1 cellular context compared by ENCODE assay signal in genomic region chr7:73678862-73679261, GRCh38.
A peak's percentile ranks its signal among the peaks of the same experiment; 100 is the strongest.
TF ChIP-seq lines count a peak whose summit lies in the region.

No MANE protein-coding gene starts in this region.

TF ChIP-seq in HepG2, 621 proteins besides CTCF, POLR2A, EP300 and RAD21 (continues in another document):
- TF ChIP-seq PHF21A (CRISPR knock-in tag; IDR thresholded peaks at IDR 0.05) (0 out of 2 replicates have a peak, but pooled peaks have one; percentile 16), MTF2 (CRISPR knock-in tag; IDR thresholded peaks at IDR 0.05; ENCODE audit: borderline replicate concordance) (no peak), TFE3 (CRISPR knock-in tag; IDR thresholded peaks at IDR 0.05) (no peak), FOXP1 (IDR thresholded peaks at IDR 0.05) (no peak), FOXP1 (CRISPR knock-in tag; IDR thresholded peaks at IDR 0.05) (no peak), PBX2 (CRISPR knock-in tag; IDR thresholded peaks at IDR 0.05) (no peak), ZNF670 (CRISPR knock-in tag; IDR thresholded peaks at IDR 0.05; ENCODE audit: borderline replicate concordance) (no peak), FOXP4 (CRISPR knock-in tag; IDR thresholded peaks at IDR 0.05) (no peak), ZMYM3 (CRISPR knock-in tag; IDR thresholded peaks at IDR 0.05) (peak; percentile 34; the same call in 1 of the 2 replicates), ZNF382 (CRISPR knock-in tag; IDR thresholded peaks at IDR 0.05; ENCODE audit: borderline replicate concordance) (no peak), USF2 (IDR thresholded peaks at IDR 0.05; ENCODE audit: low read depth, low read length) (no peak), USF2 (CRISPR knock-in tag; IDR thresholded peaks at IDR 0.05; ENCODE audit: borderline replicate concordance) (no peak), ZC3H13 (CRISPR knock-in tag; IDR thresholded peaks at IDR 0.05) (no peak), ZNF138 (CRISPR knock-in tag; IDR thresholded peaks at IDR 0.05; ENCODE audit: low read depth) (no peak), HOXA3 (CRISPR knock-in tag; IDR thresholded peaks at IDR 0.05) (0 out of 2 replicates have a peak, but pooled peaks have one; percentile 16), TFAP4 (IDR thresholded peaks at IDR 0.05; ENCODE audit: borderline replicate concordance, low read depth) (no peak), SRF (IDR thresholded peaks at IDR 0.05; ENCODE audit: low read depth, low read length) (0 out of 2 replicates have a peak, but pooled peaks have one; percentile 16), MED1 (CRISPR knock-in tag; IDR thresholded peaks at IDR 0.05) (no peak), ZNF317 (CRISPR knock-in tag; IDR thresholded peaks at IDR 0.05) (peak; percentile 95), ZNF687 (CRISPR knock-in tag; IDR thresholded peaks at IDR 0.05) (peak; percentile 46), CSRNP2 (CRISPR knock-in tag; conservative IDR thresholded peaks at IDR 0.05; ENCODE audit: low read depth) (no peak), ZFX (CRISPR knock-in tag; IDR thresholded peaks at IDR 0.05; ENCODE audit: low read depth) (peak; percentile 39; the same call in 1 of the 2 replicates), PLSCR1 (CRISPR knock-in tag; IDR thresholded peaks at IDR 0.05; ENCODE audit: borderline replicate concordance) (no peak)
- TF ChIP-seq, protein P1, sequence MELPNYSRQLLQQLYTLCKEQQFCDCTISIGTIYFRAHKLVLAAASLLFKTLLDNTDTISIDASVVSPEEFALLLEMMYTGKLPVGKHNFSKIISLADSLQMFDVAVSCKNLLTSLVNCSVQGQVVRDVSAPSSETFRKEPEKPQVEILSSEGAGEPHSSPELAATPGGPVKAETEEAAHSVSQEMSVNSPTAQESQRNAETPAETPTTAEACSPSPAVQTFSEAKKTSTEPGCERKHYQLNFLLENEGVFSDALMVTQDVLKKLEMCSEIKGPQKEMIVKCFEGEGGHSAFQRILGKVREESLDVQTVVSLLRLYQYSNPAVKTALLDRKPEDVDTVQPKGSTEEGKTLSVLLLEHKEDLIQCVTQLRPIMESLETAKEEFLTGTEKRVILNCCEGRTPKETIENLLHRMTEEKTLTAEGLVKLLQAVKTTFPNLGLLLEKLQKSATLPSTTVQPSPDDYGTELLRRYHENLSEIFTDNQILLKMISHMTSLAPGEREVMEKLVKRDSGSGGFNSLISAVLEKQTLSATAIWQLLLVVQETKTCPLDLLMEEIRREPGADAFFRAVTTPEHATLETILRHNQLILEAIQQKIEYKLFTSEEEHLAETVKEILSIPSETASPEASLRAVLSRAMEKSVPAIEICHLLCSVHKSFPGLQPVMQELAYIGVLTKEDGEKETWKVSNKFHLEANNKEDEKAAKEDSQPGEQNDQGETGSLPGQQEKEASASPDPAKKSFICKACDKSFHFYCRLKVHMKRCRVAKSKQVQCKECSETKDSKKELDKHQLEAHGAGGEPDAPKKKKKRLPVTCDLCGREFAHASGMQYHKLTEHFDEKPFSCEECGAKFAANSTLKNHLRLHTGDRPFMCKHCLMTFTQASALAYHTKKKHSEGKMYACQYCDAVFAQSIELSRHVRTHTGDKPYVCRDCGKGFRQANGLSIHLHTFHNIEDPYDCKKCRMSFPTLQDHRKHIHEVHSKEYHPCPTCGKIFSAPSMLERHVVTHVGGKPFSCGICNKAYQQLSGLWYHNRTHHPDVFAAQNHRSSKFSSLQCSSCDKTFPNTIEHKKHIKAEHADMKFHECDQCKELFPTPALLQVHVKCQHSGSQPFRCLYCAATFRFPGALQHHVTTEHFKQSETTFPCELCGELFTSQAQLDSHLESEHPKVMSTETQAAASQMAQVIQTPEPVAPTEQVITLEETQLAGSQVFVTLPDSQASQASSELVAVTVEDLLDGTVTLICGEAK (IDR thresholded peaks at IDR 0.05) = no peak
- TF ChIP-seq, protein P1 (CRISPR knock-in tag; IDR thresholded peaks at IDR 0.05) = no peak
- TF ChIP-seq, protein P2, sequence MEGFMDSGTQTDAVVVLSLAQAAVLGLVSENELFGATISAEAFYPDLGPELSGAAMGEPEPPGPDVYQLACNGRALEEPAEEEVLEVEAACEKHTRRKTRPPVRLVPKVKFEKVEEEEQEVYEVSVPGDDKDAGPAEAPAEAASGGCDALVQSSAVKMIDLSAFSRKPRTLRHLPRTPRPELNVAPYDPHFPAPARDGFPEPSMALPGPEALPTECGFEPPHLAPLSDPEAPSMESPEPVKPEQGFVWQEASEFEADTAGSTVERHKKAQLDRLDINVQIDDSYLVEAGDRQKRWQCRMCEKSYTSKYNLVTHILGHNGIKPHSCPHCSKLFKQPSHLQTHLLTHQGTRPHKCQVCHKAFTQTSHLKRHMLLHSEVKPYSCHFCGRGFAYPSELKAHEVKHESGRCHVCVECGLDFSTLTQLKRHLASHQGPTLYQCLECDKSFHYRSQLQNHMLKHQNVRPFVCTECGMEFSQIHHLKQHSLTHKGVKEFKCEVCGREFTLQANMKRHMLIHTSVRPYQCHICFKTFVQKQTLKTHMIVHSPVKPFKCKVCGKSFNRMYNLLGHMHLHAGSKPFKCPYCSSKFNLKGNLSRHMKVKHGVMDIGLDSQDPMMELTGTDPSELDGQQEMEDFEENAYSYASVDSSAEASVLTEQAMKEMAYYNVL (CRISPR knock-in tag; IDR thresholded peaks at IDR 0.05; ENCODE audit: borderline replicate concordance) = no peak
